In the genomic region with DNA sequence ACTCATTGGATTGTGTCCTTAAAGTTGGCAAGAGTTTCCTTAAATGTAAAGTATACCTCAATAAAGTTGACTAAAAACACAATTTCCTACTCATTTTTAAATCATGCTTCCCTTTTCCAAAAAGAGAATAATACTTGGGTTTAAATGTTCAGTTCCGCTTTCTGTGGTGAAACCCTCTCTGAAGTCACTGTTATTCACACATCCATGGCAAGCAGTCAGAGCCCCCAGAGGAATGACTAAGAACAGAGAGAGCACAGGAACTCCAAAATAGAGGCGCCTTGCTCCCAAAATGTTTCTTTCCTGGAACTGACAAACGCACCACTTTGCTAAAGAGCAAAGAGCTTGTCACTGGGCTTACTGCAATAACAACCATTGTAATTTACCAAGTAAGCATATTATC, we compare ENCODE assay signal across 10 cellular contexts.
DNase-seq lines count a peak whose midpoint lies in the region; ATAC-seq lines count a peak whose summit lies in the region.
"Had no signal": no experiment of that assay in that cellular context is flagged by ENCODE, and none has a peak within 500 bp of the region (broad histone marks: within the 10 kb centered on the region; RNA-seq: fewer than 3 reads in every experiment).

No MANE protein-coding gene starts in this region.

- H3K9me3 Mint-ChIP-seq in activated T-helper 17 cell treated with anti-CD3 and anti-CD28 coated beads, Interleukin-2, amount 50 U/mL, for 72 hours: no peaks in the 10 kb centered on the region
- H3K9me3 Mint-ChIP-seq: CD4-positive, alpha-beta T cell had no signal

- H3K4me3 ChIP-seq in BLaER1: no peak overlapping the region

- H3K4me3 Mint-ChIP-seq in activated T-helper 17 cell treated with anti-CD3 and anti-CD28 coated beads, Interleukin-2, amount 50 U/mL, for 72 hours: no peak overlapping the region
- H3K4me3 Mint-ChIP-seq: CD4-positive, alpha-beta T cell had no signal

- peak overlapping the region; percentile 74 for H3K4me2 ChIP-seq in BLaER1

- peaks cover 37% of the 10 kb centered on the region for H3K36me3 Mint-ChIP-seq in activated T-helper 17 cell treated with anti-CD3 and anti-CD28 coated beads, Interleukin-2, amount 50 U/mL, for 72 hours (ENCODE audit: low read depth)

- no peak overlapping the region for H3K9ac ChIP-seq in BLaER1

- H3K4me1 ChIP-seq in BLaER1: peaks cover 77% of the 10 kb centered on the region

- H3K9me3 ChIP-seq in BLaER1: peaks cover 5% of the 10 kb centered on the region; the same call in 1 of the 2 replicates

- H3K36me3 ChIP-seq in BLaER1: peaks cover 5% of the 10 kb centered on the region; the same call in 1 of the 2 replicates

- no peak overlapping the region for H3K27ac Mint-ChIP-seq in activated T-helper 17 cell treated with anti-CD3 and anti-CD28 coated beads, Interleukin-2, amount 50 U/mL, for 72 hours
- H3K27ac Mint-ChIP-seq: CD4-positive, alpha-beta T cell had no signal

- peaks cover 4% of the 10 kb centered on the region for H3K4me1 Mint-ChIP-seq in activated T-helper 17 cell treated with anti-CD3 and anti-CD28 coated beads, Interleukin-2, amount 50 U/mL, for 72 hours

- H4K20me1 ChIP-seq in BLaER1: no peaks in the 10 kb centered on the region

- H3K27me3 ChIP-seq in BLaER1: no peaks in the 10 kb centered on the region

- DNase-seq in midbrain (lab: John Stamatoyannopoulos, UW) (peak; percentile 32), NCI-H2029 (lab: John Stamatoyannopoulos, UW) (no peak), HuH-7.5 (ENCODE audit: low spot score) (no peak), activated gamma-delta T cell treated with Interleukin-2 at 50 U/mL for 16 hours (no peak)
- no peak for DNase-seq in stimulated activated CD4-positive, alpha-beta T cell treated with anti-CD3 and anti-CD28 coated beads, Interleukin-12 subunit alpha, Interleukin-12 subunit beta, amount 100 ng/mL, for 4 hours
- DNase-seq: CD4-positive, alpha-beta T cell; NCI-H2107 had no signal

- H3K27me3 Mint-ChIP-seq in activated T-helper 17 cell treated with anti-CD3 and anti-CD28 coated beads, Interleukin-2, amount 50 U/mL, for 72 hours: no peaks in the 10 kb centered on the region
- H3K27me3 Mint-ChIP-seq: CD4-positive, alpha-beta T cell had no signal

- peak; percentile 64 for ATAC-seq in HG02852 (IDR thresholded peaks at IDR 0.05; ENCODE audit: unreplicated experiment)
- ATAC-seq in activated T-helper 17 cell treated with anti-CD3 and anti-CD28 coated beads, Interleukin-2, amount 50 U/mL, for 72 hours (replicated peaks): peak; percentile 75

- H3K27ac ChIP-seq in BLaER1: peak overlapping the region; percentile 58
